Comparison of ENCODE assay signal across 21 cellular contexts in genomic region chr16:82639263-82639662, GRCh38. TPM values are rescaled to one million over a fixed set of nuclear protein-coding genes. Genes with fewer than 3 reads are reported as not detected.
DNase-seq lines count a peak whose midpoint lies in the region; ATAC-seq and TF ChIP-seq lines count a peak whose summit lies in the region.
"Had no signal": no experiment of that assay in that cellular context is flagged by ENCODE, and none has a peak within 500 bp of the region (broad histone marks: within the 10 kb centered on the region; RNA-seq: fewer than 3 reads in every experiment).

No MANE protein-coding gene starts in this region.

- intact Hi-C loops in gastrocnemius medialis (cut with DNase I; ENCODE audit: low total_unique reads): loop anchor here (10.0 kb wide), 1 partner anchor 1256 kb away; the partner anchor contains the start of gene MLYCD

- H3K9me2 ChIP-seq in MM.1S (replicated peaks; ENCODE audit: insufficient read depth, low read length): no peaks in the 10 kb centered on the region

- ATAC-seq in RWPE2 (ENCODE audit: low read depth): peak; percentile 48
- ATAC-seq in foreskin keratinocyte: peak; percentile 68
- no peak for ATAC-seq in gastrocnemius medialis
- ATAC-seq: sciatic nerve had no signal

- DNase-seq in NCI-H2171 treated with DMSO at 0.1 percent for 48 hours (lab: John Stamatoyannopoulos, UW) (peak; percentile 53), NCI-H2171 (lab: John Stamatoyannopoulos, UW) (no peak), RWPE2 (ENCODE audit: low spot score) (no peak), foreskin keratinocyte (peak in 1 of 2 donors; percentile 69), gastrocnemius medialis (no peak), MM.1S (no peak), SIG-M5 (lab: John Stamatoyannopoulos, UW) (no peak), NCI-H524 (lab: John Stamatoyannopoulos, UW) (no peak)
- DNase-seq: 8988T, amniotic stem cell, DMS79 treated with DMSO at 0.1 percent for 48 hours, GOT3, NCI-H524 treated with DMSO at 0.1 percent for 48 hours had no signal

- H3K27me3 ChIP-seq in RWPE2 (ENCODE audit: insufficient read depth, poor library complexity, severe bottlenecking) (no peaks in the 10 kb centered on the region), foreskin keratinocyte (no peaks in the 10 kb centered on the region), gastrocnemius medialis (no peaks in the 10 kb centered on the region), MM.1S (replicated peaks; ENCODE audit: insufficient read depth, low read length) (no peaks in the 10 kb centered on the region)
- H3K27me3 ChIP-seq: tibial nerve had no signal

- TF ChIP-seq CTCF in RWPE2 (IDR thresholded peaks at IDR 0.05; ENCODE audit: poor library complexity, severe bottlenecking): no peak
- no peak for TF ChIP-seq CTCF in foreskin keratinocyte (conservative IDR thresholded peaks at IDR 0.05)
- no peak for TF ChIP-seq CTCF in gastrocnemius medialis (IDR thresholded peaks at IDR 0.05 in 4 of 5, conservative IDR thresholded peaks at IDR 0.05 in 1 of 5)
- no peak for TF ChIP-seq CTCF in MM.1S (IDR thresholded peaks at IDR 0.05; ENCODE audit: low read length)

- TF ChIP-seq POLR2A in gastrocnemius medialis (IDR thresholded peaks at IDR 0.05): no peak

- no peaks in the 10 kb centered on the region for H4K20me1 ChIP-seq in MM.1S (ENCODE audit: insufficient read depth, low read length)

- H3K79me2 ChIP-seq in MM.1S (ENCODE audit: low read length): no peaks in the 10 kb centered on the region
- H3K79me2 ChIP-seq: parathyroid adenoma had no signal

- H3K4me3 ChIP-seq in RWPE2 (ENCODE audit: severe bottlenecking) (no peak overlapping the region), gastrocnemius medialis (no peak overlapping the region), MM.1S (ENCODE audit: low read length) (no peak overlapping the region)
- H3K4me3 ChIP-seq: stomach, tibial nerve had no signal

- no peak overlapping the region for H3K4me2 ChIP-seq in MM.1S (ENCODE audit: low read depth, low read length)
- H3K4me2 ChIP-seq: KMS-11 had no signal

- no peak overlapping the region for H3K9ac ChIP-seq in MM.1S (ENCODE audit: low read length)
- H3K9ac ChIP-seq: KMS-11, parathyroid adenoma had no signal

- in situ Hi-C loops in gastrocnemius medialis (cut with MboI; ENCODE audit: low sequenced_read_pairs in 4 of 4): no loop called here

- no peak overlapping the region for H2AFZ ChIP-seq in MM.1S (ENCODE audit: low read length)
- H2AFZ ChIP-seq: parathyroid adenoma had no signal

- H3F3A ChIP-seq in MM.1S (ENCODE audit: insufficient read depth, low read length): no peaks in the 10 kb centered on the region

- peak overlapping the region; percentile 100 for H3K27ac ChIP-seq in RWPE2 (ENCODE audit: poor library complexity, severe bottlenecking)
- no peak overlapping the region for H3K27ac ChIP-seq in foreskin keratinocyte
- H3K27ac ChIP-seq in gastrocnemius medialis: peak overlapping the region; percentile 10 to 63 (median 42)
- no peak overlapping the region for H3K27ac ChIP-seq in MM.1S (ENCODE audit: low read length)
- H3K27ac ChIP-seq: KMS-11, parathyroid adenoma, stomach, tibial nerve had no signal

- H3K9me3 ChIP-seq in RWPE2 (ENCODE audit: severe bottlenecking): no peaks in the 10 kb centered on the region
- H3K9me3 ChIP-seq in gastrocnemius medialis: no peaks in the 10 kb centered on the region
- H3K9me3 ChIP-seq in MM.1S (replicated peaks; ENCODE audit: insufficient read depth, low read length): no peaks in the 10 kb centered on the region
- H3K9me3 ChIP-seq: stomach, tibial nerve had no signal

- H3K4me1 ChIP-seq in RWPE2 (ENCODE audit: insufficient read depth, poor library complexity, severe bottlenecking) (peaks cover 43% of the 10 kb centered on the region), foreskin keratinocyte (peaks cover 52% of the 10 kb centered on the region), gastrocnemius medialis (peaks cover 47 to 51% of the 10 kb centered on the region in 2 donors), MM.1S (ENCODE audit: low read length) (0 out of 2 replicates have a peak, but pooled peaks cover 8% of the 10 kb centered on the region)
- H3K4me1 ChIP-seq: parathyroid adenoma, tibial nerve had no signal

- H3K36me3 ChIP-seq in RWPE2 (ENCODE audit: low read depth) (peaks cover 20% of the 10 kb centered on the region), gastrocnemius medialis (no peaks in the 10 kb centered on the region), MM.1S (replicated peaks; ENCODE audit: insufficient read depth, low read length) (no peaks in the 10 kb centered on the region)
- H3K36me3 ChIP-seq: stomach, tibial nerve had no signal

RNA-seq across cellular contexts. Expression of gene CDH13, which starts 12.5 kb away (rescaled TPM):
- 88.5 and 93.3 TPM in 2 replicates for total RNA-seq in foreskin keratinocyte
- polyA plus RNA-seq in foreskin keratinocyte: 19.7 and 27.3 TPM in 2 replicates
- total RNA-seq in gastrocnemius medialis: 10 to 100 TPM in 3 of 4 donors, 1 to 10 TPM in 1; 5.8 to 36.7 (median 20.4) TPM
- total RNA-seq: activated CD8-positive, alpha-beta memory T cell treated with anti-CD3 and anti-CD28 coated beads, Interleukin-2, amount 10 ng/mL, durations not matched to agents 7 days and 5 days; natural killer cell treated with Interleukin-12 subunit alpha and Interleukin-12 subunit beta and Interleukin-15 and Interleukin-18, amount 100 ng/mL, for 72 hours had no signal
- polyA plus RNA-seq: immature natural killer cell had no signal

Comparison
In these comparisons a context has a peak if more than half of its experiments do, and no peak if none do; other contexts are left out.
1. ATAC-seq: peak in RWPE2 (single experiment) and foreskin keratinocyte (single experiment); none in gastrocnemius medialis (0 of 2).
2. H3K27ac ChIP-seq: peak in RWPE2 (single experiment) and gastrocnemius medialis (4 of 4); none in foreskin keratinocyte (single experiment) and MM.1S (single experiment).